17 cellular contexts compared by ENCODE assay signal in genomic region chr16:86395477-86395876, GRCh38.
"Had no signal": no experiment of that assay in that cellular context is flagged by ENCODE, and none has a peak within 500 bp of the region (broad histone marks: within the 10 kb centered on the region; RNA-seq: fewer than 3 reads in every experiment).

No MANE protein-coding gene starts in this region.

- H3K9me3 ChIP-seq: lower lobe of right lung, thoracic aorta, upper lobe of right lung had no signal

- H3K4me1 ChIP-seq: lower lobe of right lung had no signal

- H3K27ac ChIP-seq: dorsolateral prefrontal cortex, lower lobe of right lung, thoracic aorta, upper lobe of right lung had no signal

- DNase-seq: activated CD4-positive, alpha-beta T cell treated with anti-CD3 and anti-CD28 coated beads, Interleukin-2, amount 10 ng/mL, durations not matched to agents 24 days and 14 days; activated CD8-positive, alpha-beta T cell treated with anti-CD3 and anti-CD28 coated beads, Interleukin-2, amount 10 ng/mL, durations not matched to agents 7 days and 5 days; activated naive CD4-positive, alpha-beta T cell treated with Interleukin-2 at 50 U/mL for 16 hours; activated T-cell treated with anti-CD3 and anti-CD28 coated beads, Interleukin-2, amount 50 U/mL, for 24 hours; anterior cingulate cortex; caudate nucleus; dorsolateral prefrontal cortex; endodermal cell; hippocampal formation; islet precursor cell; left colon; lower lobe of right lung; occipital lobe; retina; stimulated activated CD4-positive, alpha-beta T cell treated with anti-CD3 and anti-CD28 coated beads, Interleukin-2, amount 100 ng/mL, for 48 hours; upper lobe of right lung had no signal

- H3K4me3 ChIP-seq: dorsolateral prefrontal cortex, lower lobe of right lung, thoracic aorta, upper lobe of right lung had no signal

- H3K36me3 ChIP-seq: lower lobe of right lung, thoracic aorta, upper lobe of right lung had no signal

- ATAC-seq: activated CD8-positive, alpha-beta T cell treated with anti-CD3 and anti-CD28 coated beads, Interleukin-2, amount 10 ng/mL, durations not matched to agents 7 days and 5 days; left colon; lower lobe of right lung; upper lobe of right lung had no signal
